In genomic region chr9:128529191-128529590, GRCh38 we compare ENCODE assay signal across 20 cellular contexts. TPM values are rescaled to one million over a fixed set of nuclear protein-coding genes. Genes with fewer than 3 reads are reported as not detected.
DNase-seq lines count a peak whose midpoint lies in the region; ATAC-seq, FAIRE-seq and TF ChIP-seq lines count a peak whose summit lies in the region.
"Had no signal": no experiment of that assay in that cellular context is flagged by ENCODE, and none has a peak within 500 bp of the region (broad histone marks: within the 10 kb centered on the region; RNA-seq: fewer than 3 reads in every experiment).

No MANE protein-coding gene starts in this region.

- no peaks in the 10 kb centered on the region for H3K9me3 Mint-ChIP-seq in activated CD8-positive, alpha-beta T cell treated with anti-CD3 and anti-CD28 coated beads, Interleukin-2, amount 10 ng/mL, durations not matched to agents 7 days and 5 days (ENCODE audit: insufficient read depth)
- H3K9me3 Mint-ChIP-seq in activated CD8-positive, alpha-beta T cell treated with anti-CD3 and anti-CD28 coated beads for 36 hours, result no peaks in the 10 kb centered on the region
- H3K9me3 Mint-ChIP-seq in WTC11, result no peaks in the 10 kb centered on the region
- H3K9me3 Mint-ChIP-seq in neural crest cell, result no peaks in the 10 kb centered on the region
- H3K9me3 Mint-ChIP-seq: CD14-positive monocyte had no signal

- ATAC-seq in activated CD8-positive, alpha-beta T cell treated with anti-CD3 and anti-CD28 coated beads, Interleukin-2, amount 10 ng/mL, durations not matched to agents 7 days and 5 days, result no peak
- ATAC-seq in activated CD8-positive, alpha-beta T cell treated with anti-CD3 and anti-CD28 coated beads for 36 hours, result no peak
- no peak for ATAC-seq in WTC11

- H3K4me3 ChIP-seq in AG04450 (ENCODE audit: low read depth, low read length), result no peak overlapping the region

- no peaks in the 10 kb centered on the region for H3K9me3 ChIP-seq in AG04450 (ENCODE audit: control insufficient read depth, insufficient read depth, low read length)

- CTCF ChIA-PET in activated CD8-positive, alpha-beta T cell treated with anti-CD3 and anti-CD28 coated beads, Interleukin-2, amount 10 ng/mL, durations not matched to agents 7 days and 5 days (lab: Charles Lee), result no interaction called here
- CTCF ChIA-PET in activated CD8-positive, alpha-beta T cell treated with anti-CD3 and anti-CD28 coated beads for 36 hours (lab: Charles Lee), result interaction anchor here (1.6 kb wide), 1 partner anchor 91 kb away, joined by 4 read pairs; no protein-coding TSS in a partner anchor
- CTCF ChIA-PET in AG04450 (lab: Charles Lee) (no interaction called here), WTC11 (lab: Charles Lee) (no interaction called here)

- intact Hi-C loops in activated CD8-positive, alpha-beta T cell treated with anti-CD3 and anti-CD28 coated beads for 36 hours (cut with micrococcal nuclease), result no loop called here

- no peak for TF ChIP-seq CTCF in activated CD8-positive, alpha-beta T cell treated with anti-CD3 and anti-CD28 coated beads for 36 hours (IDR thresholded peaks at IDR 0.05)
- TF ChIP-seq CTCF in AG04450 (IDR thresholded peaks at IDR 0.05; ENCODE audit: low read depth, low read length), result no peak
- TF ChIP-seq CTCF in WTC11 (IDR thresholded peaks at IDR 0.05), result no peak
- no peak for TF ChIP-seq CTCF in neural crest cell (conservative IDR thresholded peaks at IDR 0.05)

- H3K36me3 Mint-ChIP-seq in activated CD8-positive, alpha-beta T cell treated with anti-CD3 and anti-CD28 coated beads, Interleukin-2, amount 10 ng/mL, durations not matched to agents 7 days and 5 days (ENCODE audit: low read depth), result peaks cover 56% of the 10 kb centered on the region
- H3K36me3 Mint-ChIP-seq in activated CD8-positive, alpha-beta T cell treated with anti-CD3 and anti-CD28 coated beads for 36 hours (ENCODE audit: low read depth), result peaks cover 27% of the 10 kb centered on the region
- H3K36me3 Mint-ChIP-seq in WTC11 (peaks cover 22% of the 10 kb centered on the region), neural crest cell (ENCODE audit: low read depth) (peaks cover 5% of the 10 kb centered on the region)

- POLR2A ChIA-PET in activated CD8-positive, alpha-beta T cell treated with anti-CD3 and anti-CD28 coated beads, Interleukin-2, amount 10 ng/mL, durations not matched to agents 7 days and 5 days (lab: Charles Lee), result no interaction called here
- POLR2A ChIA-PET in activated CD8-positive, alpha-beta T cell treated with anti-CD3 and anti-CD28 coated beads for 36 hours (lab: Charles Lee), result no interaction called here
- POLR2A ChIA-PET in AG04450 (lab: Yijun Ruan, JAX), result interaction anchor here (1.2 kb wide), 1 partner anchor 23 kb away, joined by 6 read pairs; the partner anchor contains the start of gene SPTAN1
- POLR2A ChIA-PET in WTC11 (lab: Charles Lee), result no interaction called here

- no peaks in the 10 kb centered on the region for H3K4me1 Mint-ChIP-seq in activated CD8-positive, alpha-beta T cell treated with anti-CD3 and anti-CD28 coated beads, Interleukin-2, amount 10 ng/mL, durations not matched to agents 7 days and 5 days (ENCODE audit: low read depth)
- H3K4me1 Mint-ChIP-seq in activated CD8-positive, alpha-beta T cell treated with anti-CD3 and anti-CD28 coated beads for 36 hours (ENCODE audit: low read depth), result no peaks in the 10 kb centered on the region
- H3K4me1 Mint-ChIP-seq in WTC11 (no peaks in the 10 kb centered on the region), neural crest cell (no peaks in the 10 kb centered on the region)
- H3K4me1 Mint-ChIP-seq: CD14-positive monocyte had no signal

- H3K27ac Mint-ChIP-seq in activated CD8-positive, alpha-beta T cell treated with anti-CD3 and anti-CD28 coated beads, Interleukin-2, amount 10 ng/mL, durations not matched to agents 7 days and 5 days, result peak overlapping the region; percentile 16
- H3K27ac Mint-ChIP-seq in activated CD8-positive, alpha-beta T cell treated with anti-CD3 and anti-CD28 coated beads for 36 hours, result no peak overlapping the region
- H3K27ac Mint-ChIP-seq in WTC11 (0 out of 2 replicates have a peak overlapping the region, but pooled peaks have one; percentile 3), neural crest cell (ENCODE audit: unreplicated experiment) (peak overlapping the region; percentile 24)

- H3K27me3 ChIP-seq in AG04450 (ENCODE audit: control insufficient read depth, insufficient read depth, low read length), result no peaks in the 10 kb centered on the region

- no peaks in the 10 kb centered on the region for H3K27me3 Mint-ChIP-seq in activated CD8-positive, alpha-beta T cell treated with anti-CD3 and anti-CD28 coated beads, Interleukin-2, amount 10 ng/mL, durations not matched to agents 7 days and 5 days (ENCODE audit: low read depth)
- no peaks in the 10 kb centered on the region for H3K27me3 Mint-ChIP-seq in activated CD8-positive, alpha-beta T cell treated with anti-CD3 and anti-CD28 coated beads for 36 hours
- H3K27me3 Mint-ChIP-seq in WTC11 (ENCODE audit: low read depth), result no peaks in the 10 kb centered on the region
- no peaks in the 10 kb centered on the region for H3K27me3 Mint-ChIP-seq in neural crest cell (ENCODE audit: low read depth)

- DNase-seq in activated CD8-positive, alpha-beta T cell treated with anti-CD3 and anti-CD28 coated beads, Interleukin-2, amount 10 ng/mL, durations not matched to agents 7 days and 5 days, result no peak
- DNase-seq in activated CD8-positive, alpha-beta T cell treated with anti-CD3 and anti-CD28 coated beads for 36 hours, result no peak
- DNase-seq in AG04450 (ENCODE audit: low read depth, low spot score) (no peak), WTC11 (ENCODE audit: low spot score) (no peak), neural crest cell (ENCODE audit: low read depth, low spot score) (no peak), amygdala (lab: John Stamatoyannopoulos, UW) (no peak), kidney glomerular epithelial cell (lab: John Stamatoyannopoulos, UW) (no peak), GM19239 (ENCODE audit: insufficient read length, low spot score) (no peak)
- DNase-seq: GF-D8, GOT3, KG1, NCI-H1048, NCI-H146, NCI-H2081 treated with DMSO at 0.1 percent for 48 hours, NCI-H510A treated with DMSO at 0.1 percent for 48 hours, NCI-H82 had no signal

- H3K27ac ChIP-seq in AG04450 (ENCODE audit: low read depth, low read length), result peak overlapping the region; percentile 22

- no peak for FAIRE-seq in GM19239 (lab: Jason Lieb, UNC)
- FAIRE-seq: A204.1, GM12891, GM18507 had no signal

- H3K4me3 Mint-ChIP-seq in activated CD8-positive, alpha-beta T cell treated with anti-CD3 and anti-CD28 coated beads, Interleukin-2, amount 10 ng/mL, durations not matched to agents 7 days and 5 days, result no peak overlapping the region
- no peak overlapping the region for H3K4me3 Mint-ChIP-seq in activated CD8-positive, alpha-beta T cell treated with anti-CD3 and anti-CD28 coated beads for 36 hours
- H3K4me3 Mint-ChIP-seq in WTC11 (no peak overlapping the region), neural crest cell (no peak overlapping the region)
- H3K4me3 Mint-ChIP-seq: CD14-positive monocyte had no signal

TF ChIP-seq in WTC11, 78 proteins besides CTCF, POLR2A, EP300 and RAD21 (continues in another document):
- TF ChIP-seq EMX1 (CRISPR knock-in tag; IDR thresholded peaks at IDR 0.05) (no peak), KAT7 (CRISPR knock-in tag; IDR thresholded peaks at IDR 0.05; ENCODE audit: borderline replicate concordance) (no peak), NFATC4 (CRISPR knock-in tag; IDR thresholded peaks at IDR 0.05) (no peak)
- TF ChIP-seq, protein P1, sequence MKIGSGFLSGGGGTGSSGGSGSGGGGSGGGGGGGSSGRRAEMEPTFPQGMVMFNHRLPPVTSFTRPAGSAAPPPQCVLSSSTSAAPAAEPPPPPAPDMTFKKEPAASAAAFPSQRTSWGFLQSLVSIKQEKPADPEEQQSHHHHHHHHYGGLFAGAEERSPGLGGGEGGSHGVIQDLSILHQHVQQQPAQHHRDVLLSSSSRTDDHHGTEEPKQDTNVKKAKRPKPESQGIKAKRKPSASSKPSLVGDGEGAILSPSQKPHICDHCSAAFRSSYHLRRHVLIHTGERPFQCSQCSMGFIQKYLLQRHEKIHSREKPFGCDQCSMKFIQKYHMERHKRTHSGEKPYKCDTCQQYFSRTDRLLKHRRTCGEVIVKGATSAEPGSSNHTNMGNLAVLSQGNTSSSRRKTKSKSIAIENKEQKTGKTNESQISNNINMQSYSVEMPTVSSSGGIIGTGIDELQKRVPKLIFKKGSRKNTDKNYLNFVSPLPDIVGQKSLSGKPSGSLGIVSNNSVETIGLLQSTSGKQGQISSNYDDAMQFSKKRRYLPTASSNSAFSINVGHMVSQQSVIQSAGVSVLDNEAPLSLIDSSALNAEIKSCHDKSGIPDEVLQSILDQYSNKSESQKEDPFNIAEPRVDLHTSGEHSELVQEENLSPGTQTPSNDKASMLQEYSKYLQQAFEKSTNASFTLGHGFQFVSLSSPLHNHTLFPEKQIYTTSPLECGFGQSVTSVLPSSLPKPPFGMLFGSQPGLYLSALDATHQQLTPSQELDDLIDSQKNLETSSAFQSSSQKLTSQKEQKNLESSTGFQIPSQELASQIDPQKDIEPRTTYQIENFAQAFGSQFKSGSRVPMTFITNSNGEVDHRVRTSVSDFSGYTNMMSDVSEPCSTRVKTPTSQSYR (CRISPR knock-in tag; IDR thresholded peaks at IDR 0.05), result no peak

RNA-seq across cellular contexts. Expression of gene SPTAN1, which starts 23.2 kb away (rescaled TPM):
- 100 to 1,000 TPM; 292 to 303 TPM for total RNA-seq in activated CD8-positive, alpha-beta T cell treated with anti-CD3 and anti-CD28 coated beads, Interleukin-2, amount 10 ng/mL, durations not matched to agents 7 days and 5 days
- total RNA-seq in activated CD8-positive, alpha-beta T cell treated with anti-CD3 and anti-CD28 coated beads for 36 hours, result 100 to 1,000 TPM; 178 to 183 TPM
- polyA plus RNA-seq in AG04450 (2011; rRNA removed), result 211 and 275 TPM in 2 replicates
- polyA minus RNA-seq in AG04450 (2011; rRNA and poly(A)+ RNA removed), result 750 and 947 TPM in 2 replicates
- 213 to 255 TPM (median 224 TPM) in 3 replicates for total RNA-seq in WTC11 (2021)
- total RNA-seq in neural crest cell, result 280 and 289 TPM in 2 replicates

RNA-seq across cellular contexts. Expression of gene GLE1, which starts 24.7 kb away (rescaled TPM):
- 10 to 100 TPM; 46.5 to 47.7 TPM for total RNA-seq in activated CD8-positive, alpha-beta T cell treated with anti-CD3 and anti-CD28 coated beads, Interleukin-2, amount 10 ng/mL, durations not matched to agents 7 days and 5 days
- 10 to 100 TPM; 46.8 to 48.2 TPM for total RNA-seq in activated CD8-positive, alpha-beta T cell treated with anti-CD3 and anti-CD28 coated beads for 36 hours
- 21.6 and 27.3 TPM in 2 replicates for polyA plus RNA-seq in AG04450 (2011; rRNA removed)
- polyA minus RNA-seq in AG04450 (2011; rRNA and poly(A)+ RNA removed), result 26.6 and 27.5 TPM in 2 replicates
- total RNA-seq in WTC11 (2021) (19.0 to 19.7 TPM (median 19.3 TPM) in 3 replicates), neural crest cell (25.8 and 28.0 TPM in 2 replicates)
